8 cellular contexts compared by ENCODE assay signal in the genomic region with DNA sequence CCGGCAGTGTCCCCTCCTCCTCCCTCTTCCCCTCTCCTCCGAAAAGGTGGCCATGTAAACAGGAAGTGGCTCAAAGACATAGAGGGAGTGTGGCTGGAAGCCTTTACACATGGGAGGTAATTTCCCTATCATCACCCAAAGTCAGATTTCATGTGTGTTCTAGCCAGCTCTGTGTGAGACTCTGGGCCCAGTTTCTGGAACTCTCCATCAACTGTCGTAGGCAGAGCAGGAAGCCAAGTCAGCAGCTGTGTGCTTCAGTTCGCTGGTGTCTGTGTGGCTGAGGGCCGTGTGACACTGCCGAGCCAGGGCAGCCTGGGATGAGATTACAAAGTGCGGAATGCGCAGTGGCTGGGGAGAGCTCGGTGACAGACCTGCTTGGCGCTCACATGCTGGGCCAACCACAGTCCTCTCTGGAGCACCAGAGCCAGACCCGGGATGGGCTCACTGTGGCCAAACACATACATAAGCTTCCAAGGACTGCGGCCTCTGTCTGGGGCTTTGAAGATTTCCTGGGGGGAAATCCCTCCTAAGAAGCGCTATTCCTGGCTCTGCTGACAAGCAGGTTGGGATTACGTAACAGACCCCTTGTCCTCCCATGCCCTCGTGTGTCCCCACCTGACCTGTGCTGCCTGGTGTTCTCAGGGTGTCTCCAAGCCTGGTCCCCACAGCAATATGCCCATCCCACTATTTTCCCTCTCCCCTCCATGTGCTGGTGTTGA. TPM values are rescaled to one million over a fixed set of nuclear protein-coding genes. Genes with fewer than 3 reads are reported as not detected.
DNase-seq lines count a peak whose midpoint lies in the region; ATAC-seq and TF ChIP-seq lines count a peak whose summit lies in the region.

No MANE protein-coding gene starts in this region.

- no peaks in the 10 kb centered on the region for H3K36me3 ChIP-seq in WERI-Rb-1
- no peaks in the 10 kb centered on the region for H3K36me3 ChIP-seq in left ventricle myocardium inferior

- H3K27ac ChIP-seq in WERI-Rb-1 (peak overlapping the region; percentile 49), left ventricle myocardium inferior (replicated peaks) (peak overlapping the region; percentile 97)

- H3K9me3 ChIP-seq in WERI-Rb-1 (ENCODE audit: severe bottlenecking) (no peaks in the 10 kb centered on the region), left ventricle myocardium inferior (replicated peaks) (no peaks in the 10 kb centered on the region)

- peak overlapping the region; percentile 31 for H3K4me3 ChIP-seq in WERI-Rb-1 (ENCODE audit: low read depth, low read length)
- H3K4me3 ChIP-seq in left ventricle myocardium inferior = peak overlapping the region; percentile 45

- ATAC-seq in HG02852 (IDR thresholded peaks at IDR 0.05; ENCODE audit: unreplicated experiment) (no peak), HG03442 (IDR thresholded peaks at IDR 0.05; ENCODE audit: unreplicated experiment) (no peak), GM18870 (IDR thresholded peaks at IDR 0.05; ENCODE audit: unreplicated experiment) (no peak)

- H3K27me3 ChIP-seq in WERI-Rb-1 (ENCODE audit: insufficient read depth, low read depth, severe bottlenecking) = no peaks in the 10 kb centered on the region
- H3K27me3 ChIP-seq in left ventricle myocardium inferior (ENCODE audit: low read depth) = no peaks in the 10 kb centered on the region

- H3K4me1 ChIP-seq in left ventricle myocardium inferior = peaks cover 98% of the 10 kb centered on the region

- intact Hi-C loops in left ventricle myocardium inferior (cut with micrococcal nuclease) = no loop called here

- TF ChIP-seq CTCF in WERI-Rb-1 (IDR thresholded peaks at IDR 0.05; ENCODE audit: low read depth, low read length) = no peak
- no peak for TF ChIP-seq CTCF in left ventricle myocardium inferior (IDR thresholded peaks at IDR 0.05; ENCODE audit: borderline replicate concordance)

- DNase-seq in GM04504 (ENCODE audit: low read depth) = peak; percentile 66
- peak; percentile 89 for DNase-seq in WERI-Rb-1
- DNase-seq in left ventricle myocardium inferior = peak; percentile 89
- DNase-seq in retina = peak; percentile 63
- DNase-seq in stimulated activated naive CD4-positive, alpha-beta T cell treated with Interleukin-2 at 50 U/mL for 16 hours (lab: John Stamatoyannopoulos, UW) = no peak

RNA-seq across cellular contexts. Expression of a gene that starts 50.7 kb away (rescaled TPM):
- total RNA-seq in left ventricle myocardium inferior = 9.0 TPM
